ENCODE assay signal across 28 cellular contexts in genomic region chr3:126104742-126105605, GRCh38. TPM values are rescaled to one million over a fixed set of nuclear protein-coding genes. Genes with fewer than 3 reads are reported as not detected.
DNase-seq lines count a peak whose midpoint lies in the region; ATAC-seq and TF ChIP-seq lines count a peak whose summit lies in the region.
"Had no signal": no experiment of that assay in that cellular context is flagged by ENCODE, and none has a peak within 500 bp of the region (broad histone marks: within the 10 kb centered on the region; RNA-seq: fewer than 3 reads in every experiment).

No MANE protein-coding gene starts in this region.

- TF ChIP-seq CTCF in CD14-positive monocyte (IDR thresholded peaks at IDR 0.05) (no peak), GM13976 (IDR thresholded peaks at IDR 0.05; ENCODE audit: borderline replicate concordance, control extremely low read depth, extremely low read depth, insufficient read depth, missing control alignments) (no peak), hepatocyte (IDR thresholded peaks at IDR 0.05; ENCODE audit: poor library complexity) (no peak), osteocyte (IDR thresholded peaks at IDR 0.05) (no peak)

- H3K36me3 ChIP-seq in hepatocyte (replicated peaks; ENCODE audit: insufficient read depth, low read depth): no peaks in the 10 kb centered on the region
- H3K36me3 ChIP-seq: adrenal gland, left lung, ovary, upper lobe of left lung had no signal

- H3K4me1 ChIP-seq in hepatocyte (ENCODE audit: insufficient read depth): no peaks in the 10 kb centered on the region
- H3K4me1 ChIP-seq: left lung, upper lobe of left lung had no signal

- no peak overlapping the region for H3K4me2 ChIP-seq in hepatocyte

- H3K9me2 ChIP-seq in hepatocyte (replicated peaks; ENCODE audit: insufficient read depth): no peaks in the 10 kb centered on the region

- H3K36me3 Mint-ChIP-seq in CD14-positive monocyte: no peaks in the 10 kb centered on the region
- H3K36me3 Mint-ChIP-seq in osteocyte (ENCODE audit: unreplicated experiment): no peaks in the 10 kb centered on the region
- H3K36me3 Mint-ChIP-seq: activated CD4-positive, alpha-beta memory T cell treated with anti-CD3 and anti-CD28 coated beads for 36 hours; brain; mesothelial cell of epicardium; naive thymus-derived CD8-positive, alpha-beta T cell; stimulated activated effector memory CD8-positive, alpha-beta T cell treated with anti-CD3 and anti-CD28 coated beads, Interleukin-12 subunit alpha, Interleukin-12 subunit beta, amount 100 ng/mL, for 72 hours; T-cell had no signal

- H3K27me3 Mint-ChIP-seq in CD14-positive monocyte (ENCODE audit: low read depth in 3 of 3): peaks cover 0 to 7% (median 4%) of the 10 kb centered on the region in 3 donors
- H3K27me3 Mint-ChIP-seq in osteocyte (ENCODE audit: unreplicated experiment): no peaks in the 10 kb centered on the region
- H3K27me3 Mint-ChIP-seq: activated CD4-positive, alpha-beta memory T cell treated with anti-CD3 and anti-CD28 coated beads for 36 hours had no signal

- DNase-seq in CD14-positive monocyte (ENCODE audit: low spot score): peak; percentile 38
- peak; percentile 28 for DNase-seq in GM13976 (ENCODE audit: low spot score)
- DNase-seq in hepatocyte (ENCODE audit: low spot score): peak; percentile 2
- peak; percentile 80 for DNase-seq in osteocyte (ENCODE audit: extremely low spot score, unreplicated experiment)
- no peak for DNase-seq in foreskin melanocyte
- no peak for DNase-seq in NCI-H1105 treated with DMSO at 0.1 percent for 48 hours (lab: John Stamatoyannopoulos, UW)
- no peak for DNase-seq in effector CD8-positive, alpha-beta T cell (lab: John Stamatoyannopoulos, UW)
- DNase-seq: ACHN; activated CD4-positive, alpha-beta memory T cell treated with anti-CD3 and anti-CD28 coated beads for 36 hours; activated CD4-positive, CD25-positive, alpha-beta regulatory T cell; activated T-cell treated with anti-CD3 and anti-CD28 coated beads, Interleukin-2, amount 50 U/mL, for 1 hour; effector memory CD8-positive, alpha-beta T cell; hypothalamus; NCI-H1417; stimulated activated CD4-positive, alpha-beta T cell treated with anti-CD3 and anti-CD28 coated beads, Interleukin-4, amount 100 ng/mL, for 24 hours had no signal

- intact Hi-C loops in CD14-positive monocyte (cut with micrococcal nuclease): no loop called here

- in situ Hi-C loops in GM13976 (cut with MboI; ENCODE audit: low sequenced_read_pairs, unreplicated experiment): no loop called here

- no peaks in the 10 kb centered on the region for H4K20me1 ChIP-seq in hepatocyte (ENCODE audit: insufficient read depth, poor library complexity, severe bottlenecking)

- H3K79me2 ChIP-seq in hepatocyte: no peaks in the 10 kb centered on the region

- H3K9me3 ChIP-seq in hepatocyte (ENCODE audit: low read depth): no peaks in the 10 kb centered on the region
- H3K9me3 ChIP-seq: adrenal gland, left lung, ovary, upper lobe of left lung had no signal

- H3K27me3 ChIP-seq in hepatocyte: no peaks in the 10 kb centered on the region
- H3K27me3 ChIP-seq: adrenal gland, left lung, ovary, upper lobe of left lung had no signal

- H3K9me3 Mint-ChIP-seq in CD14-positive monocyte: peaks cover 0 to 6% (median 0%) of the 10 kb centered on the region in 7 donors
- H3K9me3 Mint-ChIP-seq in osteocyte (ENCODE audit: unreplicated experiment): no peaks in the 10 kb centered on the region
- H3K9me3 Mint-ChIP-seq: activated CD4-positive, alpha-beta memory T cell treated with anti-CD3 and anti-CD28 coated beads for 36 hours; brain; effector memory CD8-positive, alpha-beta T cell; mesothelial cell of epicardium; naive thymus-derived CD8-positive, alpha-beta T cell; stimulated activated effector memory CD8-positive, alpha-beta T cell treated with anti-CD3 and anti-CD28 coated beads, Interleukin-12 subunit alpha, Interleukin-12 subunit beta, amount 100 ng/mL, for 72 hours; T-cell had no signal

- no peaks in the 10 kb centered on the region for H3K4me1 Mint-ChIP-seq in CD14-positive monocyte
- peaks cover 15% of the 10 kb centered on the region for H3K4me1 Mint-ChIP-seq in osteocyte (ENCODE audit: unreplicated experiment)
- H3K4me1 Mint-ChIP-seq: stimulated activated effector memory CD8-positive, alpha-beta T cell treated with anti-CD3 and anti-CD28 coated beads, Interleukin-12 subunit alpha, Interleukin-12 subunit beta, amount 100 ng/mL, for 72 hours; T-cell had no signal

- H2AFZ ChIP-seq in hepatocyte: no peak overlapping the region

- no peak overlapping the region for H3K27ac Mint-ChIP-seq in CD14-positive monocyte
- no peak overlapping the region for H3K27ac Mint-ChIP-seq in osteocyte (ENCODE audit: unreplicated experiment)
- H3K27ac Mint-ChIP-seq: activated CD4-positive, alpha-beta memory T cell treated with anti-CD3 and anti-CD28 coated beads for 36 hours; brain; effector memory CD8-positive, alpha-beta T cell; mesothelial cell of epicardium; naive thymus-derived CD8-positive, alpha-beta T cell; stimulated activated effector memory CD8-positive, alpha-beta T cell treated with anti-CD3 and anti-CD28 coated beads, Interleukin-12 subunit alpha, Interleukin-12 subunit beta, amount 100 ng/mL, for 72 hours; T-cell had no signal

- H3K4me3 ChIP-seq in hepatocyte: no peak overlapping the region
- H3K4me3 ChIP-seq: adrenal gland, K562, left lung, ovary, upper lobe of left lung had no signal

- no peak for ATAC-seq in GM19467 (IDR thresholded peaks at IDR 0.05; ENCODE audit: unreplicated experiment)
- ATAC-seq: effector memory CD8-positive, alpha-beta T cell; esophagus mucosa; K562; left lung; naive thymus-derived CD8-positive, alpha-beta T cell; stimulated activated effector memory CD8-positive, alpha-beta T cell treated with anti-CD3 and anti-CD28 coated beads, Interleukin-12 subunit alpha, Interleukin-12 subunit beta, amount 100 ng/mL, for 72 hours; T-cell had no signal

- H3K27ac ChIP-seq in hepatocyte: no peak overlapping the region
- H3K27ac ChIP-seq: adrenal gland, left lung, ovary, RWPE1, upper lobe of left lung had no signal

- 95% methylated on average over 13 of the region's 15 CpGs for WGBS in hepatocyte (ENCODE audit: low lambda C conversion rate, missing lambda C conversion rate)

- H3K4me3 Mint-ChIP-seq in CD14-positive monocyte (no peak overlapping the region), osteocyte (ENCODE audit: unreplicated experiment) (no peak overlapping the region)
- H3K4me3 Mint-ChIP-seq: activated CD4-positive, alpha-beta memory T cell treated with anti-CD3 and anti-CD28 coated beads for 36 hours; brain; effector memory CD8-positive, alpha-beta T cell; mesothelial cell of epicardium; naive thymus-derived CD8-positive, alpha-beta T cell; stimulated activated effector memory CD8-positive, alpha-beta T cell treated with anti-CD3 and anti-CD28 coated beads, Interleukin-12 subunit alpha, Interleukin-12 subunit beta, amount 100 ng/mL, for 72 hours; T-cell had no signal

RNA-seq across cellular contexts. Expression of gene SLC41A3, which starts 21.1 kb away (rescaled TPM):
- polyA plus RNA-seq in CD14-positive monocyte: 10 to 100 TPM in 1 of 2 donors, 1 to 10 TPM in 1; 2.8 to 13.6 TPM
- total RNA-seq in hepatocyte: 43.4 and 52.9 TPM in 2 replicates
- polyA plus RNA-seq in hepatocyte: 29.3 and 31.2 TPM in 2 replicates
- total RNA-seq in osteocyte: 80.6 and 89.2 TPM in 2 replicates

Comparison
In these comparisons a context has a peak if more than half of its experiments do, and no peak if none do; other contexts are left out.
1. DNase-seq: peak in CD14-positive monocyte (single experiment), GM13976 (single experiment), hepatocyte (single experiment) and osteocyte (single experiment); none in foreskin melanocyte (single experiment), NCI-H1105 treated with DMSO at 0.1 percent for 48 hours (single experiment) and effector CD8-positive, alpha-beta T cell (single experiment).